ENCODE assay signal across 15 cellular contexts in genomic region chr6:83962592-83962991, GRCh38.
A peak's percentile ranks its signal among the peaks of the same experiment; 100 is the strongest.
DNase-seq lines count a peak whose midpoint lies in the region; ATAC-seq, FAIRE-seq and TF ChIP-seq lines count a peak whose summit lies in the region.
"Had no signal": no experiment of that assay in that cellular context is flagged by ENCODE, and none has a peak within 500 bp of the region (broad histone marks: within the 10 kb centered on the region; RNA-seq: fewer than 3 reads in every experiment).

No MANE protein-coding gene starts in this region.

- no peak for FAIRE-seq in D721Med (lab: Jason Lieb, UNC)
- FAIRE-seq: endometrium had no signal

- peak; percentile 7 to 36 for DNase-seq in NOMO-1 (lab: John Stamatoyannopoulos, UW; ENCODE audit: unreplicated experiment in 2 of 2)
- no peak for DNase-seq in NOMO-1 treated with dmso at 0.1 percent for 144 hours (lab: John Stamatoyannopoulos, UW; ENCODE audit: unreplicated experiment)
- no peak for DNase-seq in MG63
- no peak for DNase-seq in right atrium auricular region (ENCODE audit: low spot score)
- no peak for DNase-seq in NCI-H1417 treated with DMSO at 0.1 percent for 48 hours (lab: John Stamatoyannopoulos, UW)
- DNase-seq in D721Med (ENCODE audit: insufficient read length, low spot score): no peak
- DNase-seq: activated CD4-positive, alpha-beta memory T cell treated with anti-CD3 and anti-CD28 coated beads for 36 hours; adrenal gland; NCI-H187 treated with DMSO at 0.1 percent for 48 hours; nephron progenitor cell; stimulated activated CD4-positive, alpha-beta T cell treated with anti-CD3 and anti-CD28 coated beads, Interleukin-2, amount 100 ng/mL, for 24 hours had no signal

- H3K27me3 ChIP-seq in MG63 (no peaks in the 10 kb centered on the region), right atrium auricular region (no peaks in the 10 kb centered on the region)
- H3K27me3 ChIP-seq: adrenal gland had no signal

- H3K4me3 ChIP-seq in MG63 (no peak overlapping the region), right atrium auricular region (no peak overlapping the region)
- H3K4me3 ChIP-seq: adrenal gland had no signal

- H3K4me1 ChIP-seq in right atrium auricular region: no peaks in the 10 kb centered on the region
- H3K4me1 ChIP-seq: adrenal gland had no signal

- ATAC-seq in HG02759 (IDR thresholded peaks at IDR 0.05; ENCODE audit: unreplicated experiment) (peak; percentile 81), HG03520 (IDR thresholded peaks at IDR 0.05; ENCODE audit: unreplicated experiment) (peak; percentile 87)

- H3K36me3 ChIP-seq in MG63 (peaks cover 7% of the 10 kb centered on the region), right atrium auricular region (peaks cover 24% of the 10 kb centered on the region)
- H3K36me3 ChIP-seq: adrenal gland had no signal

- TF ChIP-seq CTCF in right atrium auricular region (IDR thresholded peaks at IDR 0.05) (no peak), D721Med (IDR thresholded peaks at IDR 0.05; ENCODE audit: insufficient read depth, missing control alignments) (no peak)

- H3K27ac ChIP-seq in right atrium auricular region: no peak overlapping the region
- H3K27ac ChIP-seq: 22Rv1, adrenal gland had no signal

- H3K9me3 ChIP-seq in MG63 (peaks cover 2% of the 10 kb centered on the region; the same call in 1 of the 2 replicates), right atrium auricular region (peaks cover 6 to 16% of the 10 kb centered on the region in 2 donors)
- H3K9me3 ChIP-seq: adrenal gland had no signal

Comparison
In these comparisons a context has a peak if more than half of its experiments do, and no peak if none do; other contexts are left out.
1. DNase-seq: peak in NOMO-1 (2 of 2); none in NOMO-1 treated with dmso at 0.1 percent for 144 hours (single experiment), MG63 (single experiment), right atrium auricular region (single experiment), NCI-H1417 treated with DMSO at 0.1 percent for 48 hours (single experiment) and D721Med (single experiment).